25 cellular contexts compared by ENCODE assay signal in genomic region chr16:49862694-49863093, GRCh38. TPM values are rescaled to one million over a fixed set of nuclear protein-coding genes. Genes with fewer than 3 reads are reported as not detected.
"Had no signal": no experiment of that assay in that cellular context is flagged by ENCODE, and none has a peak within 500 bp of the region (broad histone marks: within the 10 kb centered on the region; RNA-seq: fewer than 3 reads in every experiment).

No MANE protein-coding gene starts in this region.

- H3K9me3 Mint-ChIP-seq: dendritic cell treated with granulocyte-macrophage colony-stimulating factor and Interleukin-4, amounts not matched to agents 40 ng/mL and 50 ng/mL, for 4 days; effector memory CD8-positive, alpha-beta T cell; endodermal cell had no signal

- H3K27me3 ChIP-seq: colonic mucosa, dorsolateral prefrontal cortex, gastrocnemius medialis had no signal

- H3K4me3 ChIP-seq: colonic mucosa, coronary artery, dorsolateral prefrontal cortex, esophagus muscularis mucosa, esophagus squamous epithelium, gastrocnemius medialis, gastroesophageal sphincter, heart left ventricle, heart right ventricle had no signal

- ATAC-seq: effector memory CD8-positive, alpha-beta T cell; esophagus mucosa; foreskin keratinocyte; gastrocnemius medialis; gastroesophageal sphincter; heart left ventricle; heart right ventricle had no signal

- H3K27ac ChIP-seq: colonic mucosa, coronary artery, dorsolateral prefrontal cortex, epithelial cell of prostate, esophagus muscularis mucosa, esophagus squamous epithelium, foreskin keratinocyte, gastrocnemius medialis, gastroesophageal sphincter, heart left ventricle had no signal

- H3K4me1 ChIP-seq: colonic mucosa, foreskin keratinocyte had no signal

- H3K9me3 ChIP-seq: colonic mucosa, esophagus muscularis mucosa, esophagus squamous epithelium, gastrocnemius medialis, gastroesophageal sphincter, heart left ventricle, heart right ventricle had no signal

- H3K27ac Mint-ChIP-seq: dendritic cell treated with granulocyte-macrophage colony-stimulating factor and Interleukin-4, amounts not matched to agents 40 ng/mL and 50 ng/mL, for 4 days; effector memory CD8-positive, alpha-beta T cell; endodermal cell had no signal

- H3K4me3 Mint-ChIP-seq: dendritic cell treated with granulocyte-macrophage colony-stimulating factor and Interleukin-4, amounts not matched to agents 40 ng/mL and 50 ng/mL, for 4 days; effector memory CD8-positive, alpha-beta T cell; endodermal cell had no signal

- H3K36me3 ChIP-seq: colonic mucosa, esophagus muscularis mucosa, esophagus squamous epithelium, gastrocnemius medialis, gastroesophageal sphincter, heart left ventricle, heart right ventricle had no signal

- DNase-seq: colonic mucosa; cortex of kidney; dermis blood vessel endothelial cell; dorsolateral prefrontal cortex; effector CD4-positive, alpha-beta T cell; effector CD8-positive, alpha-beta T cell; effector memory CD4-positive, alpha-beta T cell; effector memory CD8-positive, alpha-beta T cell; endodermal cell; erythroblast; esophagus squamous epithelium; foreskin fibroblast; foreskin keratinocyte; foreskin melanocyte; gastrocnemius medialis; glutamatergic neuron; head of caudate nucleus; heart right ventricle had no signal

RNA-seq across cellular contexts. Expression of gene ZNF423, which starts 6.8 kb away (rescaled TPM):
- polyA plus RNA-seq: foreskin keratinocyte had no signal
